31 cellular contexts compared by ENCODE assay signal in genomic region chrX:38732866-38733265, GRCh38.
"Had no signal": no experiment of that assay in that cellular context is flagged by ENCODE, and none has a peak within 500 bp of the region (broad histone marks: within the 10 kb centered on the region; RNA-seq: fewer than 3 reads in every experiment).

No MANE protein-coding gene starts in this region.

- H3K4me3 ChIP-seq: ovary, skin epidermis, testis, transverse colon had no signal

- H3K9me3 ChIP-seq: neutrophil, ovary, testis, transverse colon had no signal

- H3K27me3 ChIP-seq: neutrophil, ovary, testis, transverse colon had no signal

- ATAC-seq: activated naive CD8-positive, alpha-beta T cell treated with anti-CD3 and anti-CD28 coated beads, Interleukin-2, amount 50 U/mL, for 24 hours; effector memory CD8-positive, alpha-beta T cell; esophagus mucosa; left cardiac atrium; sciatic nerve; stimulated activated naive CD8-positive, alpha-beta T cell treated with anti-CD3 and anti-CD28 coated beads, Interleukin-15, Interleukin-2, amounts not matched to agents 100 U/mL and 50 U/mL, for 24 hours had no signal

- H3K9me3 Mint-ChIP-seq: activated CD4-positive, alpha-beta memory T cell treated with anti-CD3 and anti-CD28 coated beads for 36 hours; activated CD4-positive, alpha-beta T cell treated with anti-CD3 and anti-CD28 coated beads, Interleukin-2, amount 10 ng/mL, durations not matched to agents 24 days and 14 days; activated naive CD8-positive, alpha-beta T cell treated with anti-CD3 and anti-CD28 coated beads, Interleukin-2, amount 50 U/mL, for 24 hours; activated T-cell treated with anti-CD3 and anti-CD28 coated beads, Interleukin-2, amount 50 U/mL, for 24 hours; effector memory CD8-positive, alpha-beta T cell; T-helper 1 cell treated with Interleukin-12 subunit alpha and Interleukin-12 subunit beta and Interleukin-4 antibody, amounts not matched to agents 30 μg/mL and 1 μg/mL, for 36 hours had no signal

- H3K4me1 Mint-ChIP-seq: activated CD4-positive, alpha-beta T cell treated with anti-CD3 and anti-CD28 coated beads, Interleukin-2, amount 10 ng/mL, durations not matched to agents 24 days and 14 days; activated naive CD8-positive, alpha-beta T cell treated with anti-CD3 and anti-CD28 coated beads, Interleukin-2, amount 50 U/mL, for 24 hours; mesothelial cell of epicardium; naive B cell; nephron progenitor cell had no signal

- H3K4me3 Mint-ChIP-seq: activated CD4-positive, alpha-beta memory T cell treated with anti-CD3 and anti-CD28 coated beads for 36 hours; activated CD4-positive, alpha-beta T cell treated with anti-CD3 and anti-CD28 coated beads, Interleukin-2, amount 10 ng/mL, durations not matched to agents 24 days and 14 days; activated naive CD8-positive, alpha-beta T cell treated with anti-CD3 and anti-CD28 coated beads, Interleukin-2, amount 50 U/mL, for 24 hours; activated T-cell treated with anti-CD3 and anti-CD28 coated beads, Interleukin-2, amount 50 U/mL, for 24 hours; effector memory CD8-positive, alpha-beta T cell; mesothelial cell of epicardium; naive B cell; nephron progenitor cell; T-helper 1 cell treated with Interleukin-12 subunit alpha and Interleukin-12 subunit beta and Interleukin-4 antibody, amounts not matched to agents 30 μg/mL and 1 μg/mL, for 36 hours had no signal

- H3K27ac ChIP-seq: neutrophil, ovary, skin epidermis, testis, transverse colon, WERI-Rb-1 had no signal

- DNase-seq: activated CD4-positive, alpha-beta memory T cell treated with anti-CD3 and anti-CD28 coated beads for 36 hours; activated CD4-positive, alpha-beta T cell treated with anti-CD3 and anti-CD28 coated beads, Interleukin-2, amount 10 ng/mL, durations not matched to agents 24 days and 14 days; activated CD4-positive, CD25-positive, alpha-beta regulatory T cell treated with anti-CD3 and anti-CD28 coated beads, Interleukin-2, amount 50 U/mL, for 72 hours; activated CD8-positive, alpha-beta memory T cell treated with anti-CD3 and anti-CD28 coated beads, Interleukin-2, amount 50 U/mL, for 48 hours; activated gamma-delta T cell treated with Interleukin-2 at 50 U/mL for 16 hours; activated naive CD4-positive, alpha-beta T cell treated with anti-CD3 and anti-CD28 coated beads, Interleukin-2, amount 50 U/mL, for 16 hours; activated naive CD8-positive, alpha-beta T cell treated with anti-CD3 and anti-CD28 coated beads, Interleukin-2, amount 50 U/mL, for 24 hours; activated T-cell treated with anti-CD3 and anti-CD28 coated beads, Interleukin-2, amount 50 U/mL, for 24 hours; cortex of kidney; effector memory CD8-positive, alpha-beta T cell; foreskin fibroblast; left cardiac atrium; naive B cell; nephron progenitor cell; ovary; retina; stimulated activated CD4-positive, alpha-beta T cell treated with anti-CD3 and anti-CD28 coated beads, Interleukin-12 subunit alpha, Interleukin-12 subunit beta, amount 100 ng/mL, for 4 hours; stimulated activated CD4-positive, alpha-beta T cell treated with anti-CD3 and anti-CD28 coated beads, Interleukin-4, amount 100 ng/mL, for 1 hour; stimulated activated naive CD8-positive, alpha-beta T cell treated with anti-CD3 and anti-CD28 coated beads, Interleukin-15, Interleukin-2, amounts not matched to agents 100 U/mL and 50 U/mL, for 24 hours; SW 1271; T-helper 9 cell; testis; transverse colon; WERI-Rb-1 had no signal

- H3K36me3 Mint-ChIP-seq: activated CD4-positive, alpha-beta memory T cell treated with anti-CD3 and anti-CD28 coated beads for 36 hours; mesothelial cell of epicardium; naive B cell had no signal

- H3K4me1 ChIP-seq: testis, transverse colon had no signal

- H3K27ac Mint-ChIP-seq: activated CD4-positive, alpha-beta memory T cell treated with anti-CD3 and anti-CD28 coated beads for 36 hours; activated CD4-positive, alpha-beta T cell treated with anti-CD3 and anti-CD28 coated beads, Interleukin-2, amount 10 ng/mL, durations not matched to agents 24 days and 14 days; activated naive CD8-positive, alpha-beta T cell treated with anti-CD3 and anti-CD28 coated beads, Interleukin-2, amount 50 U/mL, for 24 hours; activated T-cell treated with anti-CD3 and anti-CD28 coated beads, Interleukin-2, amount 50 U/mL, for 24 hours; effector memory CD8-positive, alpha-beta T cell; mesothelial cell of epicardium; naive B cell; nephron progenitor cell; progenitor cell of endocrine pancreas; T-helper 1 cell treated with Interleukin-12 subunit alpha and Interleukin-12 subunit beta and Interleukin-4 antibody, amounts not matched to agents 30 μg/mL and 1 μg/mL, for 36 hours had no signal

- H3K36me3 ChIP-seq: neutrophil, ovary, transverse colon, WERI-Rb-1 had no signal

- H3K27me3 Mint-ChIP-seq: progenitor cell of endocrine pancreas had no signal
